Comparison of ENCODE assay signal across 8 cellular contexts in genomic region chr16:10509534-10510025, GRCh38.
A peak's percentile ranks its signal among the peaks of the same experiment; 100 is the strongest.
DNase-seq lines count a peak whose midpoint lies in the region; ATAC-seq and TF ChIP-seq lines count a peak whose summit lies in the region.

No MANE protein-coding gene starts in this region.

- no peaks in the 10 kb centered on the region for H3K27me3 ChIP-seq in upper lobe of left lung

- peak; percentile 90 for TF ChIP-seq CTCF in LNCaP clone FGC (IDR thresholded peaks at IDR 0.05; ENCODE audit: control insufficient read depth, extremely low read depth, insufficient read depth)
- TF ChIP-seq CTCF in fibroblast of villous mesenchyme (IDR thresholded peaks at IDR 0.05; ENCODE audit: insufficient read depth, low read depth, low read length) = peak; percentile 83
- peak in 1 of 3 donors; percentile 20 for TF ChIP-seq CTCF in omental fat pad (IDR thresholded peaks at IDR 0.05)
- peak; percentile 67 to 86 (median 76) for TF ChIP-seq CTCF in upper lobe of left lung (IDR thresholded peaks at IDR 0.05)

- H3K4me3 ChIP-seq in LNCaP clone FGC (ENCODE audit: low read depth, low read length) = no peak overlapping the region
- H3K4me3 ChIP-seq in fibroblast of villous mesenchyme (ENCODE audit: low read depth, low read length) = no peak overlapping the region
- H3K4me3 ChIP-seq in upper lobe of left lung = no peak overlapping the region

- H3K9me3 ChIP-seq in upper lobe of left lung = no peaks in the 10 kb centered on the region

- H3K4me1 Mint-ChIP-seq in activated T-helper 17 cell treated with anti-CD3 and anti-CD28 coated beads, Interleukin-2, amount 50 U/mL, for 72 hours = peaks cover 14% of the 10 kb centered on the region

- H3K36me3 Mint-ChIP-seq in activated T-helper 17 cell treated with anti-CD3 and anti-CD28 coated beads, Interleukin-2, amount 50 U/mL, for 72 hours (ENCODE audit: low read depth) = no peaks in the 10 kb centered on the region

- DNase-seq in DMS79 treated with DMSO at 0.1 percent for 48 hours (lab: John Stamatoyannopoulos, UW) = peak; percentile 80
- DNase-seq in LNCaP clone FGC (ENCODE audit: low read depth) = peak; percentile 57
- peak; percentile 55 to 71 for DNase-seq in SHP77 (lab: John Stamatoyannopoulos, UW)
- DNase-seq in fibroblast of villous mesenchyme (ENCODE audit: low read depth) = peak; percentile 80
- no peak for DNase-seq in omental fat pad (ENCODE audit: low spot score)
- peak in 1 of 2 donors; percentile 65 for DNase-seq in upper lobe of left lung

- no peaks in the 10 kb centered on the region for H3K27me3 Mint-ChIP-seq in activated T-helper 17 cell treated with anti-CD3 and anti-CD28 coated beads, Interleukin-2, amount 50 U/mL, for 72 hours

- TF ChIP-seq EP300 in upper lobe of left lung (IDR thresholded peaks at IDR 0.05) = no peak

- H3K9me3 Mint-ChIP-seq in activated T-helper 17 cell treated with anti-CD3 and anti-CD28 coated beads, Interleukin-2, amount 50 U/mL, for 72 hours = no peaks in the 10 kb centered on the region

- peaks cover 2 to 35% (median 7%) of the 10 kb centered on the region in 4 donors for H3K36me3 ChIP-seq in upper lobe of left lung

- H3K27ac Mint-ChIP-seq in activated T-helper 17 cell treated with anti-CD3 and anti-CD28 coated beads, Interleukin-2, amount 50 U/mL, for 72 hours = peak overlapping the region; percentile 51

- peak overlapping the region; percentile 39 for H3K4me3 Mint-ChIP-seq in activated T-helper 17 cell treated with anti-CD3 and anti-CD28 coated beads, Interleukin-2, amount 50 U/mL, for 72 hours

- H3K27ac ChIP-seq in upper lobe of left lung = no peak overlapping the region

- peak; percentile 83 for ATAC-seq in GM21825 (IDR thresholded peaks at IDR 0.05; ENCODE audit: unreplicated experiment)
- peak; percentile 58 for ATAC-seq in activated T-helper 17 cell treated with anti-CD3 and anti-CD28 coated beads, Interleukin-2, amount 50 U/mL, for 72 hours (replicated peaks)
- peak; percentile 85 for ATAC-seq in omental fat pad (ENCODE audit: low FRiP score)
- ATAC-seq in upper lobe of left lung (ENCODE audit: low FRiP score in 2 of 2) = peak; percentile 69 to 90

- H3K4me1 ChIP-seq in upper lobe of left lung = peaks cover 6 to 8% (median 7%) of the 10 kb centered on the region in 4 donors

- 26 to 30% methylated on average over 6 of the region's 6 CpGs for WGBS in upper lobe of left lung, 2 donors

- TF ChIP-seq POLR2A in upper lobe of left lung (IDR thresholded peaks at IDR 0.05) = no peak
